ENCODE assay signal across 18 cellular contexts in genomic region chrX:38982843-38983242, GRCh38.
A peak's percentile ranks its signal among the peaks of the same experiment; 100 is the strongest.
DNase-seq lines count a peak whose midpoint lies in the region; ATAC-seq, FAIRE-seq and TF ChIP-seq lines count a peak whose summit lies in the region.
"Had no signal": no experiment of that assay in that cellular context is flagged by ENCODE, and none has a peak within 500 bp of the region (broad histone marks: within the 10 kb centered on the region; RNA-seq: fewer than 3 reads in every experiment).

No MANE protein-coding gene starts in this region.

- no peak overlapping the region for H2BK5ac ChIP-seq in mesendoderm (ENCODE audit: low read length)

- no peaks in the 10 kb centered on the region for H3K9me3 ChIP-seq in K562 (replicated peaks; ENCODE audit: control insufficient read depth, insufficient read depth, low read depth, low read length)
- H3K9me3 ChIP-seq in stomach, result no peaks in the 10 kb centered on the region

- WGBS in K562 (ENCODE audit: insufficient coverage, low coverage, missing lambda C conversion rate), result no CpG with 5 or more reads among the region's 3 CpGs
- no CpG with 5 or more reads among the region's 3 CpGs for WGBS in mesendoderm (ENCODE audit: extremely low coverage, insufficient coverage, low lambda C conversion rate)
- 26 to 58% (median 32%) methylated on average over 3 of the region's 3 CpGs for WGBS in stomach, 5 donors

- H3K9me3 Mint-ChIP-seq in activated T-cell treated with anti-CD3 and anti-CD28 coated beads, Interleukin-2, amount 50 U/mL, for 72 hours, result no peaks in the 10 kb centered on the region
- H3K9me3 Mint-ChIP-seq in activated T-cell treated with anti-CD3 and anti-CD28 coated beads, Interleukin-2, amount 50 U/mL, for 4 hours, result no peaks in the 10 kb centered on the region
- H3K9me3 Mint-ChIP-seq in Calu3 (ENCODE audit: low read depth, unreplicated experiment), result no peaks in the 10 kb centered on the region
- H3K9me3 Mint-ChIP-seq: CD14-positive monocyte; CD8-positive, alpha-beta T cell had no signal

- in situ Hi-C loops in K562 (cut with MboI), result loop anchor here (10.0 kb wide), 1 partner anchor 218 kb away; no protein-coding TSS in a partner anchor

- H3K4me1 ChIP-seq in K562 (replicated peaks in 1 of 2; ENCODE audit: control insufficient read depth in 2 of 2, insufficient read depth in 2 of 2, low read length in 2 of 2), result peaks cover 0 to 7% of the 10 kb centered on the region in 2 experiments; a peak in 3 of 5 replicates
- H3K4me1 ChIP-seq in mesendoderm (ENCODE audit: control insufficient read depth, low read depth, low read length), result no peaks in the 10 kb centered on the region
- H3K4me1 ChIP-seq in stomach, result peaks cover 0 to 25% (median 0%) of the 10 kb centered on the region in 4 donors

- no peaks in the 10 kb centered on the region for H3K27me3 ChIP-seq in K562 (ENCODE audit: control insufficient read depth in 2 of 2, insufficient read depth in 2 of 2, low read length in 2 of 2)
- no peaks in the 10 kb centered on the region for H3K27me3 ChIP-seq in mesendoderm (ENCODE audit: insufficient read depth, low read length, poor library complexity)
- H3K27me3 ChIP-seq in stomach, result no peaks in the 10 kb centered on the region

- H4K5ac ChIP-seq in mesendoderm (ENCODE audit: low read length), result no peak overlapping the region

- H3K23ac ChIP-seq in mesendoderm (ENCODE audit: low read length), result no peak overlapping the region

- no peak for TF ChIP-seq CTCF in Calu3 (IDR thresholded peaks at IDR 0.05; ENCODE audit: unreplicated experiment)
- TF ChIP-seq CTCF in K562 (IDR thresholded peaks at IDR 0.05 in 2 of 3, conservative IDR thresholded peaks at IDR 0.05 in 1 of 3; ENCODE audit: insufficient read depth in 2 of 3, low read depth in 1 of 3, low read length in 3 of 3), result no peak
- no peak for TF ChIP-seq CTCF in stomach (IDR thresholded peaks at IDR 0.05)

- ATAC-seq in activated T-cell treated with anti-CD3 and anti-CD28 coated beads, Interleukin-2, amount 50 U/mL, for 72 hours (replicated peaks in 1 of 2), result no peak
- ATAC-seq in activated T-cell treated with anti-CD3 and anti-CD28 coated beads, Interleukin-2, amount 50 U/mL, for 4 hours, result no peak
- no peak for ATAC-seq in K562
- ATAC-seq in GM18907 (IDR thresholded peaks at IDR 0.05; ENCODE audit: unreplicated experiment), result no peak
- ATAC-seq: CD8-positive, alpha-beta T cell; HCT116 had no signal

- intact Hi-C loops in Calu3 (cut with micrococcal nuclease; ENCODE audit: unreplicated experiment) (no loop called here), K562 (cut with micrococcal nuclease) (no loop called here), stomach (cut with DNase I; ENCODE audit: low total_unique reads) (no loop called here)

- peak overlapping the region; percentile 63 for H3K27ac Mint-ChIP-seq in activated T-cell treated with anti-CD3 and anti-CD28 coated beads, Interleukin-2, amount 50 U/mL, for 72 hours
- H3K27ac Mint-ChIP-seq in Calu3 (ENCODE audit: unreplicated experiment), result peak overlapping the region; percentile 82
- H3K27ac Mint-ChIP-seq: CD8-positive, alpha-beta T cell had no signal

- peaks cover 27% of the 10 kb centered on the region for H3K27me3 Mint-ChIP-seq in activated T-cell treated with anti-CD3 and anti-CD28 coated beads, Interleukin-2, amount 50 U/mL, for 72 hours (ENCODE audit: low read depth)
- no peaks in the 10 kb centered on the region for H3K27me3 Mint-ChIP-seq in activated T-cell treated with anti-CD3 and anti-CD28 coated beads, Interleukin-2, amount 50 U/mL, for 4 hours (ENCODE audit: low read depth)
- H3K27me3 Mint-ChIP-seq in Calu3 (ENCODE audit: unreplicated experiment), result no peaks in the 10 kb centered on the region

- no peak overlapping the region for H2AK5ac ChIP-seq in mesendoderm (ENCODE audit: low read length)

- no peak overlapping the region for H3K4ac ChIP-seq in mesendoderm (ENCODE audit: low read depth, low read length)

- no peak overlapping the region for H2BK15ac ChIP-seq in mesendoderm (replicated peaks; ENCODE audit: low read depth)

- CTCF ChIA-PET in Calu3 (lab: Charles Lee), result interaction anchor here (0.6 to 2.0 kb wide), 3 partner anchors 13 to 147 kb away, joined by 3 to 5 read pairs (median 3); no protein-coding TSS in a partner anchor
- CTCF ChIA-PET in K562 (lab: Yijun Ruan, JAX; ENCODE audit: low intra/inter-chr PET ratio), result no interaction called here

- POLR2A ChIA-PET in K562 (lab: Yijun Ruan, JAX), result interaction anchor here (1.6 kb wide), 1 partner anchor 213 kb away, joined by 3 read pairs; no protein-coding TSS in a partner anchor

- TF ChIP-seq EP300 in K562 (IDR thresholded peaks at IDR 0.05; ENCODE audit: low read length), result no peak
- no peak for TF ChIP-seq EP300 in stomach (IDR thresholded peaks at IDR 0.05)

- no peak overlapping the region for H3K4me3 Mint-ChIP-seq in activated T-cell treated with anti-CD3 and anti-CD28 coated beads, Interleukin-2, amount 50 U/mL, for 72 hours
- H3K4me3 Mint-ChIP-seq in activated T-cell treated with anti-CD3 and anti-CD28 coated beads, Interleukin-2, amount 50 U/mL, for 4 hours, result no peak overlapping the region
- no peak overlapping the region for H3K4me3 Mint-ChIP-seq in Calu3 (ENCODE audit: low read depth, unreplicated experiment)
- H3K4me3 Mint-ChIP-seq: CD14-positive monocyte; CD8-positive, alpha-beta T cell had no signal

- no peak overlapping the region for H3K27ac ChIP-seq in K562 (ENCODE audit: extremely low read depth, low read depth, low read length)
- H3K27ac ChIP-seq in mesendoderm (ENCODE audit: low read depth, low read length), result no peak overlapping the region
- H3K27ac ChIP-seq in stomach, result peak overlapping the region in 2 of 5 donors; percentile 11 to 12
- H3K27ac ChIP-seq: 22Rv1, GM23248, HL-60 had no signal

- H2BK120ac ChIP-seq in mesendoderm (ENCODE audit: low read depth, low read length), result no peak overlapping the region

- H3K4me3 ChIP-seq in K562, result no peak overlapping the region
- H3K4me3 ChIP-seq in mesendoderm (ENCODE audit: low read length), result no peak overlapping the region
- no peak overlapping the region for H3K4me3 ChIP-seq in stomach
- H3K4me3 ChIP-seq: GM23248 had no signal

- no peak for DNase-seq in activated T-cell treated with anti-CD3 and anti-CD28 coated beads, Interleukin-2, amount 50 U/mL, for 72 hours
- no peak for DNase-seq in activated T-cell treated with anti-CD3 and anti-CD28 coated beads, Interleukin-2, amount 50 U/mL, for 4 hours
- DNase-seq in Calu3, result no peak
- DNase-seq in K562 (ENCODE audit: extremely low read depth in 1 of 4, low spot score in 3 of 4), result no peak
- DNase-seq in mesendoderm, result no peak
- DNase-seq in stomach, result no peak
- no peak for DNase-seq in OCI-M2 (lab: John Stamatoyannopoulos, UW; ENCODE audit: unreplicated experiment)
- DNase-seq: CD8-positive, alpha-beta T cell; COR-L47; DND-41; GDM1; GM23248 had no signal

- no peak for FAIRE-seq in K562 (lab: Jason Lieb, UNC)
- FAIRE-seq: H54 had no signal

- BruUV-seq in Calu3 (replicated peaks; lab: Mats Ljungman, UMichigan), result no TSS peak
- BruUV-seq in K562 (replicated peaks; lab: Mats Ljungman, UMichigan), result no TSS peak

- no peaks in the 10 kb centered on the region for H3K4me1 Mint-ChIP-seq in activated T-cell treated with anti-CD3 and anti-CD28 coated beads, Interleukin-2, amount 50 U/mL, for 72 hours (ENCODE audit: low read depth)
- H3K4me1 Mint-ChIP-seq in activated T-cell treated with anti-CD3 and anti-CD28 coated beads, Interleukin-2, amount 50 U/mL, for 4 hours (ENCODE audit: low read depth), result no peaks in the 10 kb centered on the region
- H3K4me1 Mint-ChIP-seq in Calu3 (ENCODE audit: low read depth, unreplicated experiment), result peaks cover 44% of the 10 kb centered on the region

- no peaks in the 10 kb centered on the region for H3K79me1 ChIP-seq in mesendoderm (ENCODE audit: low read length)

- TF ChIP-seq POLR2A in K562 (conservative IDR thresholded peaks at IDR 0.05), result no peak
- no peak for TF ChIP-seq POLR2A in stomach (IDR thresholded peaks at IDR 0.05)

- H3K9ac ChIP-seq in K562 (ENCODE audit: insufficient read depth in 1 of 2, low read depth in 2 of 2, low read length in 2 of 2) (no peak overlapping the region), mesendoderm (ENCODE audit: low read length) (no peak overlapping the region)
- H3K9ac ChIP-seq: GM23248 had no signal

- no peak for TF ChIP-seq RAD21 in K562 (CRISPR knock-in tag; conservative IDR thresholded peaks at IDR 0.05 in 1 of 2, IDR thresholded peaks at IDR 0.05 in 1 of 2)

- no peaks in the 10 kb centered on the region for H3K9me1 ChIP-seq in K562 (ENCODE audit: control insufficient read depth, insufficient read depth, low read length)

- peak overlapping the region; percentile 25 for H3K56ac ChIP-seq in mesendoderm (ENCODE audit: low read length)

- H3K36me3 ChIP-seq in K562 (ENCODE audit: control insufficient read depth, insufficient read depth, low read length) (no peaks in the 10 kb centered on the region), mesendoderm (ENCODE audit: control insufficient read depth, insufficient read depth, low read length) (no peaks in the 10 kb centered on the region), stomach (no peaks in the 10 kb centered on the region)

- H3K18ac ChIP-seq in mesendoderm (ENCODE audit: low read length), result no peak overlapping the region

- H3K79me2 ChIP-seq in K562 (ENCODE audit: control insufficient read depth, insufficient read depth, low read length) (no peaks in the 10 kb centered on the region), mesendoderm (ENCODE audit: control insufficient read depth, insufficient read depth, low read length) (no peaks in the 10 kb centered on the region)

- no peaks in the 10 kb centered on the region for H4K20me1 ChIP-seq in K562 (replicated peaks; ENCODE audit: control insufficient read depth, insufficient read depth, low read length)

- 0 out of 2 replicates have a peak overlapping the region, but pooled peaks have one; percentile 14 for H2AFZ ChIP-seq in K562 (ENCODE audit: low read depth, low read length)
- H2AFZ ChIP-seq: GM23248 had no signal

- no peak overlapping the region for H4K8ac ChIP-seq in mesendoderm (ENCODE audit: low read depth, low read length)

- H3K4me2 ChIP-seq in K562 (ENCODE audit: insufficient read depth, low read length) (no peak overlapping the region), mesendoderm (ENCODE audit: low read length) (no peak overlapping the region)

- H3K36me3 Mint-ChIP-seq in activated T-cell treated with anti-CD3 and anti-CD28 coated beads, Interleukin-2, amount 50 U/mL, for 72 hours (ENCODE audit: insufficient read depth in 2 of 2), result no peaks in the 10 kb centered on the region
- H3K36me3 Mint-ChIP-seq in activated T-cell treated with anti-CD3 and anti-CD28 coated beads, Interleukin-2, amount 50 U/mL, for 4 hours (ENCODE audit: insufficient read depth), result no peaks in the 10 kb centered on the region
- H3K36me3 Mint-ChIP-seq in Calu3 (ENCODE audit: insufficient read depth, unreplicated experiment), result no peaks in the 10 kb centered on the region
- H3K36me3 Mint-ChIP-seq: CD14-positive monocyte; CD8-positive, alpha-beta T cell had no signal
